In the genomic region with DNA sequence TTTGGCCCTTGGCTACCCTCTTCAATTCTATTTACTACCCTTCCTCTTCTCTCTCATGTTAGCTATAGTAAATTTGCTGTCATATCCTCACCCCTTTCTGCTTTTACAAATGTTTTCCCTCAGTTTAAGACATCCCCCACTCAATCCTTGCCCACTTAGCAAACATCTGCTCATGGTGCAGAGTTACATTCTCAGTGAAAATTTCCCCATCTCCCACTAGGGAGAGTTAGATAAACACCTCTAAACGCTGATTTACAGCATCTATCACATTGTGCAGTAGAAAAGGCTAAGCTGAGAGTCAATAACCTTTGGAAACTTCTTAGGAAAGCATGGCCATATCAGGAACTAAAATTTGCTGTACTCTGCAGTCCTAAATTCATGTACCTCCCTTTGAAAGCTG, we compare ENCODE assay signal across 22 cellular contexts.
A peak's percentile ranks its signal among the peaks of the same experiment; 100 is the strongest.
DNase-seq lines count a peak whose midpoint lies in the region; ATAC-seq and TF ChIP-seq lines count a peak whose summit lies in the region.
"Had no signal": no experiment of that assay in that cellular context is flagged by ENCODE, and none has a peak within 500 bp of the region (broad histone marks: within the 10 kb centered on the region; RNA-seq: fewer than 3 reads in every experiment).

No MANE protein-coding gene starts in this region.

- H3K4me3 Mint-ChIP-seq in GM23338 = no peak overlapping the region
- H3K4me3 Mint-ChIP-seq: activated CD8-positive, alpha-beta memory T cell treated with anti-CD3 and anti-CD28 coated beads, Interleukin-2, amount 10 ng/mL, durations not matched to agents 7 days and 5 days; immature natural killer cell; memory B cell had no signal

- H3K9ac ChIP-seq in adipocyte (ENCODE audit: low read length) = no peak overlapping the region
- H3K9ac ChIP-seq: GM23248 had no signal

- no peak overlapping the region for H2AFZ ChIP-seq in GM23338
- H2AFZ ChIP-seq: GM23248 had no signal

- no peak for TF ChIP-seq POLR2A in transverse colon (IDR thresholded peaks at IDR 0.05)

- H3K9me2 ChIP-seq in GM23338 (ENCODE audit: insufficient read depth) = no peaks in the 10 kb centered on the region

- intact Hi-C loops in transverse colon (cut with DNase I; ENCODE audit: low total_unique reads) = no loop called here

- DNase-seq in GM23338 (ENCODE audit: low spot score) = no peak
- DNase-seq in LHCN-M2 (ENCODE audit: low read depth) = peak; percentile 49
- peak; percentile 17 for DNase-seq in adipocyte (ENCODE audit: low read depth)
- no peak for DNase-seq in left lobe of liver (ENCODE audit: low spot score)
- no peak for DNase-seq in NCI-H446 treated with DMSO at 0.1 percent for 48 hours (lab: John Stamatoyannopoulos, UW)
- no peak for DNase-seq in activated T-cell treated with anti-CD3 and anti-CD28 coated beads for 4 hours
- DNase-seq in transverse colon = no peak
- DNase-seq: activated CD4-positive, CD25-positive, alpha-beta regulatory T cell; activated CD8-positive, alpha-beta memory T cell treated with anti-CD3 and anti-CD28 coated beads, Interleukin-2, amount 10 ng/mL, durations not matched to agents 7 days and 5 days; activated gamma-delta T cell treated with Interleukin-2 at 50 U/mL for 16 hours; Calu3; cortex of kidney; GDM1; GM23248; immature natural killer cell; MG63; NCI-H2107; T-helper 2 cell had no signal

- H3K36me3 ChIP-seq in GM23338 (ENCODE audit: insufficient read depth) (no peaks in the 10 kb centered on the region), adipocyte (ENCODE audit: control insufficient read depth, insufficient read depth, low read length, severe bottlenecking) (no peaks in the 10 kb centered on the region), transverse colon (no peaks in the 10 kb centered on the region)
- H3K36me3 ChIP-seq: ascending aorta, MG63 had no signal

- H3K9me3 ChIP-seq in adipocyte (ENCODE audit: control insufficient read depth, low read length) = no peaks in the 10 kb centered on the region
- H3K9me3 ChIP-seq in transverse colon = no peaks in the 10 kb centered on the region
- H3K9me3 ChIP-seq: ascending aorta, MG63 had no signal

- H3K36me3 Mint-ChIP-seq in GM23338 (ENCODE audit: low read depth) = no peaks in the 10 kb centered on the region
- H3K36me3 Mint-ChIP-seq: activated CD8-positive, alpha-beta memory T cell treated with anti-CD3 and anti-CD28 coated beads, Interleukin-2, amount 10 ng/mL, durations not matched to agents 7 days and 5 days; immature natural killer cell had no signal

- H3K4me1 ChIP-seq in GM23338 (ENCODE audit: insufficient read depth) (peaks cover 71% of the 10 kb centered on the region), adipocyte (ENCODE audit: control insufficient read depth, insufficient read depth, low read length) (peaks cover 44% of the 10 kb centered on the region), transverse colon (peaks cover 12 to 35% (median 25%) of the 10 kb centered on the region in 4 donors)

- in situ Hi-C loops in transverse colon (cut with MboI; ENCODE audit: low pct_ligation_motif_present in 1 of 4, low pct_unique_long_range_greater_than_20kb in 1 of 4, low sequenced_read_pairs in 3 of 4) = no loop called here

- no peak for TF ChIP-seq EP300 in transverse colon (IDR thresholded peaks at IDR 0.05; ENCODE audit: low read depth)

- H3K4me2 ChIP-seq in GM23338 = 0 out of 2 replicates have a peak overlapping the region, but pooled peaks have one; percentile 3

- H3K27me3 ChIP-seq in GM23338 (ENCODE audit: insufficient read depth) (no peaks in the 10 kb centered on the region), adipocyte (replicated peaks; ENCODE audit: control insufficient read depth, insufficient read depth, low read length) (no peaks in the 10 kb centered on the region), transverse colon (no peaks in the 10 kb centered on the region)
- H3K27me3 ChIP-seq: ascending aorta, MG63 had no signal

- H3K4me1 Mint-ChIP-seq in GM23338 = peaks cover 62% of the 10 kb centered on the region
- H3K4me1 Mint-ChIP-seq: immature natural killer cell had no signal

- H3K27ac Mint-ChIP-seq in GM23338 = no peak overlapping the region; the same call in 1 of the 2 replicates
- H3K27ac Mint-ChIP-seq: activated CD8-positive, alpha-beta memory T cell treated with anti-CD3 and anti-CD28 coated beads, Interleukin-2, amount 10 ng/mL, durations not matched to agents 7 days and 5 days; immature natural killer cell; memory B cell had no signal

- no peaks in the 10 kb centered on the region for H3F3A ChIP-seq in GM23338 (replicated peaks; ENCODE audit: low read depth)

- no peak overlapping the region for H3K4me3 ChIP-seq in GM23338
- no peak overlapping the region for H3K4me3 ChIP-seq in adipocyte (ENCODE audit: low read length)
- no peak overlapping the region for H3K4me3 ChIP-seq in transverse colon
- H3K4me3 ChIP-seq: ascending aorta, GM23248, MG63 had no signal

- no peaks in the 10 kb centered on the region for H3K9me3 Mint-ChIP-seq in GM23338
- H3K9me3 Mint-ChIP-seq: immature natural killer cell, memory B cell had no signal

- peak overlapping the region; percentile 51 for H3K27ac ChIP-seq in GM23338 (ENCODE audit: low read depth)
- H3K27ac ChIP-seq in transverse colon = no peak overlapping the region
- H3K27ac ChIP-seq: ascending aorta, epithelial cell of prostate, GM23248 had no signal

- peaks cover 2% of the 10 kb centered on the region for H3K27me3 Mint-ChIP-seq in GM23338 (ENCODE audit: insufficient read depth, low read depth, poor library complexity)
- H3K27me3 Mint-ChIP-seq: memory B cell had no signal

- ATAC-seq in GM23338 (no peak), left lobe of liver (peak; percentile 39)
- ATAC-seq: activated CD8-positive, alpha-beta memory T cell treated with anti-CD3 and anti-CD28 coated beads, Interleukin-2, amount 10 ng/mL, durations not matched to agents 7 days and 5 days; Right ventricle myocardium inferior had no signal

- peaks cover 21% of the 10 kb centered on the region; the same call in 1 of the 2 replicates for H3K79me2 ChIP-seq in GM23338 (replicated peaks; ENCODE audit: insufficient read depth)

- WGBS in transverse colon (ENCODE audit: low coverage in 1 of 2), 2 donors = 12% methylated on average over 1 of the region's 1 CpG; no CpG with 5 or more reads in 1 of the 2 donors

- TF ChIP-seq CTCF in GM23338 (conservative IDR thresholded peaks at IDR 0.05; ENCODE audit: low read depth in 2 of 2) (no peak), transverse colon (IDR thresholded peaks at IDR 0.05) (no peak)

- H4K20me1 ChIP-seq in GM23338 (replicated peaks; ENCODE audit: insufficient read depth) = no peaks in the 10 kb centered on the region

TF ChIP-seq in GM23338, 12 proteins besides CTCF, POLR2A, EP300 and RAD21 (continues in another document):
- TF ChIP-seq ZNF331 (CRISPR knock-in tag; IDR thresholded peaks at IDR 0.05; ENCODE audit: low read depth) (no peak), ZNF114 (CRISPR knock-in tag; IDR thresholded peaks at IDR 0.05) (no peak), EZH2phosphoT487 (IDR thresholded peaks at IDR 0.05; ENCODE audit: unreplicated experiment) (no peak), STAT1 (IDR thresholded peaks at IDR 0.05; ENCODE audit: unreplicated experiment) (no peak), POLR2AphosphoS5 (IDR thresholded peaks at IDR 0.05; ENCODE audit: low read depth) (no peak)

Comparison
In these comparisons a context has a peak if more than half of its experiments do, and no peak if none do; other contexts are left out.
1. DNase-seq: peak in LHCN-M2 (single experiment) and adipocyte (single experiment); none in GM23338 (single experiment), left lobe of liver (single experiment), NCI-H446 treated with DMSO at 0.1 percent for 48 hours (single experiment), activated T-cell treated with anti-CD3 and anti-CD28 coated beads for 4 hours (single experiment) and transverse colon (single experiment).